18 cellular contexts compared by ENCODE assay signal in genomic region chr11:48101958-48102357, GRCh38.
A peak's percentile ranks its signal among the peaks of the same experiment; 100 is the strongest.
DNase-seq lines count a peak whose midpoint lies in the region; ATAC-seq, FAIRE-seq and TF ChIP-seq lines count a peak whose summit lies in the region.
"Had no signal": no experiment of that assay in that cellular context is flagged by ENCODE, and none has a peak within 500 bp of the region (broad histone marks: within the 10 kb centered on the region; RNA-seq: fewer than 3 reads in every experiment).

No MANE protein-coding gene starts in this region.

- intact Hi-C loops in activated CD8-positive, alpha-beta T cell treated with anti-CD3 and anti-CD28 coated beads for 36 hours (cut with micrococcal nuclease): no loop called here

- CTCF ChIA-PET in activated CD8-positive, alpha-beta T cell treated with anti-CD3 and anti-CD28 coated beads, Interleukin-2, amount 10 ng/mL, durations not matched to agents 7 days and 5 days (lab: Charles Lee): no interaction called here
- CTCF ChIA-PET in activated CD8-positive, alpha-beta T cell treated with anti-CD3 and anti-CD28 coated beads for 36 hours (lab: Charles Lee): no interaction called here
- CTCF ChIA-PET in WTC11 (lab: Charles Lee): no interaction called here
- CTCF ChIA-PET in GM10248 (lab: Yijun Ruan, JAX): interaction anchor here (1.3 kb wide), 1 partner anchor 167 kb away, joined by 4 read pairs; no protein-coding TSS in a partner anchor

- no peaks in the 10 kb centered on the region for H3K9me3 ChIP-seq in small intestine (ENCODE audit: control insufficient read depth, low read depth)
- H3K9me3 ChIP-seq: heart left ventricle, spleen had no signal

- peak overlapping the region in 1 of 2 donors; percentile 52 for H3K27ac ChIP-seq in small intestine (ENCODE audit: low read depth in 1 of 2, low read length in 1 of 2)
- H3K27ac ChIP-seq: heart left ventricle, parathyroid adenoma had no signal

- no peaks in the 10 kb centered on the region for H3K27me3 Mint-ChIP-seq in activated CD8-positive, alpha-beta T cell treated with anti-CD3 and anti-CD28 coated beads, Interleukin-2, amount 10 ng/mL, durations not matched to agents 7 days and 5 days (ENCODE audit: low read depth)
- H3K27me3 Mint-ChIP-seq in activated CD8-positive, alpha-beta T cell treated with anti-CD3 and anti-CD28 coated beads for 36 hours: no peaks in the 10 kb centered on the region
- H3K27me3 Mint-ChIP-seq in WTC11 (ENCODE audit: low read depth) (no peaks in the 10 kb centered on the region), immature natural killer cell (ENCODE audit: low read depth in 3 of 3) (peaks cover 0 to 3% (median 2%) of the 10 kb centered on the region in 3 donors)

- DNase-seq in activated CD8-positive, alpha-beta T cell treated with anti-CD3 and anti-CD28 coated beads, Interleukin-2, amount 10 ng/mL, durations not matched to agents 7 days and 5 days: peak; percentile 11
- DNase-seq in activated CD8-positive, alpha-beta T cell treated with anti-CD3 and anti-CD28 coated beads for 36 hours: no peak
- no peak for DNase-seq in WTC11 (ENCODE audit: low spot score)
- no peak for DNase-seq in immature natural killer cell
- DNase-seq in small intestine: peak; percentile 76
- no peak for DNase-seq in GM10248 (ENCODE audit: extremely low spot score)
- no peak for DNase-seq in activated gamma-delta T cell (lab: John Stamatoyannopoulos, UW)
- DNase-seq: ACHN; heart left ventricle; kidney glomerular epithelial cell; NCI-H2107; NCI-H774; spleen; stimulated activated naive CD4-positive, alpha-beta T cell treated with Interleukin-2 at 50 U/mL for 16 hours had no signal

- peaks cover 54% of the 10 kb centered on the region for H3K4me1 Mint-ChIP-seq in activated CD8-positive, alpha-beta T cell treated with anti-CD3 and anti-CD28 coated beads, Interleukin-2, amount 10 ng/mL, durations not matched to agents 7 days and 5 days (ENCODE audit: low read depth)
- H3K4me1 Mint-ChIP-seq in activated CD8-positive, alpha-beta T cell treated with anti-CD3 and anti-CD28 coated beads for 36 hours (ENCODE audit: low read depth): peaks cover 45% of the 10 kb centered on the region
- H3K4me1 Mint-ChIP-seq in WTC11: peaks cover 32% of the 10 kb centered on the region
- peaks cover 52 to 83% of the 10 kb centered on the region in 2 donors for H3K4me1 Mint-ChIP-seq in immature natural killer cell

- no peaks in the 10 kb centered on the region for H3K36me3 ChIP-seq in small intestine (ENCODE audit: control insufficient read depth in 2 of 2, insufficient read depth in 2 of 2, low read length in 2 of 2)
- H3K36me3 ChIP-seq: heart left ventricle, spleen had no signal

- H3K27me3 ChIP-seq in small intestine (ENCODE audit: control insufficient read depth in 2 of 2, insufficient read depth in 2 of 2, low read length in 2 of 2): no peaks in the 10 kb centered on the region
- H3K27me3 ChIP-seq: heart left ventricle, spleen had no signal

- FAIRE-seq in small intestine (lab: Jason Lieb, UNC): no peak
- FAIRE-seq: urothelium cell line had no signal

- POLR2A ChIA-PET in activated CD8-positive, alpha-beta T cell treated with anti-CD3 and anti-CD28 coated beads, Interleukin-2, amount 10 ng/mL, durations not matched to agents 7 days and 5 days (lab: Charles Lee): no interaction called here
- POLR2A ChIA-PET in activated CD8-positive, alpha-beta T cell treated with anti-CD3 and anti-CD28 coated beads for 36 hours (lab: Charles Lee): interaction anchor here (0.6 kb wide), 1 partner anchor 16 kb away, joined by 3 read pairs; no protein-coding TSS in a partner anchor
- POLR2A ChIA-PET in WTC11 (lab: Charles Lee) (no interaction called here), GM10248 (lab: Yijun Ruan, JAX) (no interaction called here)

- H3K36me3 Mint-ChIP-seq in activated CD8-positive, alpha-beta T cell treated with anti-CD3 and anti-CD28 coated beads, Interleukin-2, amount 10 ng/mL, durations not matched to agents 7 days and 5 days (ENCODE audit: low read depth): peaks cover 5% of the 10 kb centered on the region
- no peaks in the 10 kb centered on the region for H3K36me3 Mint-ChIP-seq in activated CD8-positive, alpha-beta T cell treated with anti-CD3 and anti-CD28 coated beads for 36 hours (ENCODE audit: low read depth)
- H3K36me3 Mint-ChIP-seq in WTC11 (no peaks in the 10 kb centered on the region), immature natural killer cell (no peaks in the 10 kb centered on the region)

- no peak for TF ChIP-seq CTCF in activated CD8-positive, alpha-beta T cell treated with anti-CD3 and anti-CD28 coated beads for 36 hours (IDR thresholded peaks at IDR 0.05)
- TF ChIP-seq CTCF in WTC11 (IDR thresholded peaks at IDR 0.05) (no peak), GM10248 (IDR thresholded peaks at IDR 0.05; ENCODE audit: control extremely low read depth, extremely low read depth, low read depth, missing control alignments) (no peak)

- no peaks in the 10 kb centered on the region for H3K9me3 Mint-ChIP-seq in activated CD8-positive, alpha-beta T cell treated with anti-CD3 and anti-CD28 coated beads, Interleukin-2, amount 10 ng/mL, durations not matched to agents 7 days and 5 days (ENCODE audit: insufficient read depth)
- no peaks in the 10 kb centered on the region for H3K9me3 Mint-ChIP-seq in activated CD8-positive, alpha-beta T cell treated with anti-CD3 and anti-CD28 coated beads for 36 hours
- H3K9me3 Mint-ChIP-seq in WTC11 (no peaks in the 10 kb centered on the region), immature natural killer cell (peaks cover 0 to 2% (median 0%) of the 10 kb centered on the region in 6 donors)

- ATAC-seq in activated CD8-positive, alpha-beta T cell treated with anti-CD3 and anti-CD28 coated beads, Interleukin-2, amount 10 ng/mL, durations not matched to agents 7 days and 5 days: no peak
- no peak for ATAC-seq in activated CD8-positive, alpha-beta T cell treated with anti-CD3 and anti-CD28 coated beads for 36 hours
- ATAC-seq in WTC11: no peak
- no peak for ATAC-seq in HG03025 (IDR thresholded peaks at IDR 0.05; ENCODE audit: low FRiP score, unreplicated experiment)
- ATAC-seq: esophagus mucosa had no signal

- WGBS in small intestine, 3 donors: 36 to 55% (median 49%) methylated on average over 6 of the region's 6 CpGs

- H3K27ac Mint-ChIP-seq in activated CD8-positive, alpha-beta T cell treated with anti-CD3 and anti-CD28 coated beads, Interleukin-2, amount 10 ng/mL, durations not matched to agents 7 days and 5 days: no peak overlapping the region
- no peak overlapping the region for H3K27ac Mint-ChIP-seq in activated CD8-positive, alpha-beta T cell treated with anti-CD3 and anti-CD28 coated beads for 36 hours
- peak overlapping the region; percentile 45; the same call in 1 of the 2 replicates for H3K27ac Mint-ChIP-seq in WTC11
- H3K27ac Mint-ChIP-seq in immature natural killer cell: peak overlapping the region in 4 of 6 donors; percentile 6 to 73 (median 37)

- peaks cover 13 to 18% of the 10 kb centered on the region in 2 donors for H3K4me1 ChIP-seq in small intestine (ENCODE audit: control insufficient read depth in 2 of 2, insufficient read depth in 1 of 2, low read depth in 1 of 2, low read length in 1 of 2)
- H3K4me1 ChIP-seq: parathyroid adenoma had no signal

- H3K4me3 Mint-ChIP-seq in activated CD8-positive, alpha-beta T cell treated with anti-CD3 and anti-CD28 coated beads, Interleukin-2, amount 10 ng/mL, durations not matched to agents 7 days and 5 days: no peak overlapping the region
- no peak overlapping the region for H3K4me3 Mint-ChIP-seq in activated CD8-positive, alpha-beta T cell treated with anti-CD3 and anti-CD28 coated beads for 36 hours
- H3K4me3 Mint-ChIP-seq in WTC11 (no peak overlapping the region), immature natural killer cell (no peak overlapping the region)

- H3K4me3 ChIP-seq in small intestine (ENCODE audit: low read depth in 1 of 2, low read length in 2 of 2): no peak overlapping the region
- H3K4me3 ChIP-seq: heart left ventricle, spleen had no signal

TF ChIP-seq in WTC11, 78 proteins besides CTCF, POLR2A, EP300 and RAD21 (continues in another document):
- TF ChIP-seq ZBTB21 (CRISPR knock-in tag; IDR thresholded peaks at IDR 0.05; ENCODE audit: borderline replicate concordance): no peak
- no peak for TF ChIP-seq E2F4 (CRISPR knock-in tag; IDR thresholded peaks at IDR 0.05; ENCODE audit: borderline replicate concordance, low read depth)
- no peak for TF ChIP-seq NFYB (CRISPR knock-in tag; conservative IDR thresholded peaks at IDR 0.05; ENCODE audit: low read depth)
- TF ChIP-seq OVOL2 (CRISPR knock-in tag; IDR thresholded peaks at IDR 0.05; ENCODE audit: borderline replicate concordance): no peak
- TF ChIP-seq HMGXB4 (CRISPR knock-in tag; IDR thresholded peaks at IDR 0.05): no peak
- TF ChIP-seq TEAD4 (CRISPR knock-in tag; IDR thresholded peaks at IDR 0.05): no peak
- TF ChIP-seq NR3C1 (CRISPR knock-in tag; conservative IDR thresholded peaks at IDR 0.05; ENCODE audit: low read depth): no peak
- TF ChIP-seq ETV6 (CRISPR knock-in tag; IDR thresholded peaks at IDR 0.05): no peak

Comparison
In these comparisons a context has a peak if more than half of its experiments do, and no peak if none do; other contexts are left out.
1. DNase-seq: peak in activated CD8-positive, alpha-beta T cell treated with anti-CD3 and anti-CD28 coated beads, Interleukin-2, amount 10 ng/mL, durations not matched to agents 7 days and 5 days (single experiment) and small intestine (single experiment); none in activated CD8-positive, alpha-beta T cell treated with anti-CD3 and anti-CD28 coated beads for 36 hours (single experiment), WTC11 (single experiment), immature natural killer cell (0 of 3), GM10248 (single experiment) and activated gamma-delta T cell (single experiment).
2. H3K27ac Mint-ChIP-seq: peak in WTC11 (single experiment) and immature natural killer cell (4 of 6); none in activated CD8-positive, alpha-beta T cell treated with anti-CD3 and anti-CD28 coated beads, Interleukin-2, amount 10 ng/mL, durations not matched to agents 7 days and 5 days (single experiment) and activated CD8-positive, alpha-beta T cell treated with anti-CD3 and anti-CD28 coated beads for 36 hours (single experiment).